Comparison of ENCODE assay signal across 1 cellular context in genomic region chr17:77087650-77088454, GRCh38.
TF ChIP-seq lines count a peak whose summit lies in the region.

No MANE protein-coding gene starts in this region.

TF ChIP-seq in HepG2, 621 proteins besides CTCF, POLR2A, EP300 and RAD21 (continued from another document and continues in another):
- no peak for TF ChIP-seq GMEB2 (CRISPR knock-in tag; IDR thresholded peaks at IDR 0.05; ENCODE audit: low read depth)
- 0 out of 2 replicates have a peak, but pooled peaks have one; percentile 59 for TF ChIP-seq ZNF354B (CRISPR knock-in tag; IDR thresholded peaks at IDR 0.05)
- TF ChIP-seq ZNF800 (CRISPR knock-in tag; IDR thresholded peaks at IDR 0.05): no peak
- 0 out of 2 replicates have a peak, but pooled peaks have one; percentile 22 for TF ChIP-seq ZSCAN30 (CRISPR knock-in tag; IDR thresholded peaks at IDR 0.05)
- peak; percentile 12; the same call in 1 of the 2 replicates for TF ChIP-seq TMF1 (CRISPR knock-in tag; IDR thresholded peaks at IDR 0.05; ENCODE audit: low read depth)
- no peak for TF ChIP-seq SUZ12 (IDR thresholded peaks at IDR 0.05; ENCODE audit: low read depth, low read length)
- TF ChIP-seq CAMTA2 (CRISPR knock-in tag; IDR thresholded peaks at IDR 0.05; ENCODE audit: borderline replicate concordance): 0 out of 2 replicates have a peak, but pooled peaks have one; percentile 24
- no peak for TF ChIP-seq U2AF1 (optimal IDR thresholded peaks at IDR 0.05; ENCODE audit: low read depth, low read length)
- 0 out of 2 replicates have a peak, but pooled peaks have one; percentile 21 for TF ChIP-seq E2F1 (CRISPR knock-in tag; IDR thresholded peaks at IDR 0.05)
- TF ChIP-seq NFAT5 (CRISPR knock-in tag; IDR thresholded peaks at IDR 0.05): no peak; the same call in 1 of the 2 replicates
- no peak for TF ChIP-seq PRDM15 (CRISPR knock-in tag; IDR thresholded peaks at IDR 0.05)
- TF ChIP-seq FOXM1 (CRISPR knock-in tag; IDR thresholded peaks at IDR 0.05): no peak
- no peak for TF ChIP-seq ZNF230 (CRISPR knock-in tag; IDR thresholded peaks at IDR 0.05)
- no peak for TF ChIP-seq FOXK1 (CRISPR knock-in tag; IDR thresholded peaks at IDR 0.05; ENCODE audit: borderline replicate concordance, low read depth)
- TF ChIP-seq ZNF879 (CRISPR knock-in tag; IDR thresholded peaks at IDR 0.05): 0 out of 2 replicates have a peak, but pooled peaks have one; percentile 16
- no peak for TF ChIP-seq SRSF9 (IDR thresholded peaks at IDR 0.05; ENCODE audit: borderline replicate concordance, insufficient read depth, low read depth, low read length, poor library complexity, severe bottlenecking)
- no peak for TF ChIP-seq ZNF451 (CRISPR knock-in tag; IDR thresholded peaks at IDR 0.05)
- no peak for TF ChIP-seq GRHL1 (CRISPR knock-in tag; conservative IDR thresholded peaks at IDR 0.05)
- TF ChIP-seq WIZ (CRISPR knock-in tag; IDR thresholded peaks at IDR 0.05): no peak
- 0 out of 2 replicates have a peak, but pooled peaks have one; percentile 15 for TF ChIP-seq TBX2 (CRISPR knock-in tag; IDR thresholded peaks at IDR 0.05; ENCODE audit: borderline replicate concordance)
- no peak for TF ChIP-seq ZIK1 (CRISPR knock-in tag; IDR thresholded peaks at IDR 0.05; ENCODE audit: borderline replicate concordance, low read depth)
- 0 out of 2 replicates have a peak, but pooled peaks have one; percentile 33 for TF ChIP-seq IRF9 (CRISPR knock-in tag; IDR thresholded peaks at IDR 0.05; ENCODE audit: borderline replicate concordance)
- no peak for TF ChIP-seq ZNF274 (CRISPR knock-in tag; IDR thresholded peaks at IDR 0.05)
- TF ChIP-seq TBP (CRISPR knock-in tag; IDR thresholded peaks at IDR 0.05): 0 out of 2 replicates have a peak, but pooled peaks have one; percentile 75
- 0 out of 2 replicates have a peak, but pooled peaks have one; percentile 40 for TF ChIP-seq ZNF367 (CRISPR knock-in tag; IDR thresholded peaks at IDR 0.05; ENCODE audit: borderline replicate concordance)
- TF ChIP-seq HMG20A (CRISPR knock-in tag; IDR thresholded peaks at IDR 0.05; ENCODE audit: borderline replicate concordance): 0 out of 2 replicates have a peak, but pooled peaks have one; percentile 8
- no peak for TF ChIP-seq NR2F2 (IDR thresholded peaks at IDR 0.05; ENCODE audit: borderline replicate concordance, low read depth)
- TF ChIP-seq CC2D1A (CRISPR knock-in tag; IDR thresholded peaks at IDR 0.05): peak; percentile 81; the same call in 1 of the 2 replicates
- no peak for TF ChIP-seq MAF1 (CRISPR knock-in tag; IDR thresholded peaks at IDR 0.05; ENCODE audit: borderline replicate concordance)
- 0 out of 2 replicates have a peak, but pooled peaks have one; percentile 24 for TF ChIP-seq ZFP37 (CRISPR knock-in tag; IDR thresholded peaks at IDR 0.05; ENCODE audit: borderline replicate concordance)
- peak; percentile 18; the same call in 1 of the 2 replicates for TF ChIP-seq ARID2 (CRISPR knock-in tag; IDR thresholded peaks at IDR 0.05; ENCODE audit: borderline replicate concordance)
- TF ChIP-seq PHF20 (CRISPR knock-in tag; IDR thresholded peaks at IDR 0.05): no peak
- no peak for TF ChIP-seq SRSF4 (IDR thresholded peaks at IDR 0.05; ENCODE audit: low read depth, low read length, poor library complexity, severe bottlenecking)
- TF ChIP-seq ZNF143 (CRISPR knock-in tag; IDR thresholded peaks at IDR 0.05): no peak
- no peak for TF ChIP-seq GMEB1 (CRISPR knock-in tag; IDR thresholded peaks at IDR 0.05; ENCODE audit: borderline replicate concordance)
- no peak for TF ChIP-seq ZFY (CRISPR knock-in tag; IDR thresholded peaks at IDR 0.05)
- no peak for TF ChIP-seq SALL2 (CRISPR knock-in tag; IDR thresholded peaks at IDR 0.05)
- no peak for TF ChIP-seq ZFP36L1 (CRISPR knock-in tag; IDR thresholded peaks at IDR 0.05)
- TF ChIP-seq ZNF616 (CRISPR knock-in tag; IDR thresholded peaks at IDR 0.05; ENCODE audit: low read depth): no peak
- no peak for TF ChIP-seq HNRNPL (IDR thresholded peaks at IDR 0.05; ENCODE audit: low read depth, low read length)
- peak; percentile 29; the same call in 1 of the 2 replicates for TF ChIP-seq PAX8 (CRISPR knock-in tag; IDR thresholded peaks at IDR 0.05; ENCODE audit: borderline replicate concordance)
